In genomic region chr5:110925916-110926315, GRCh38 we compare ENCODE assay signal across 18 cellular contexts.
"Had no signal": no experiment of that assay in that cellular context is flagged by ENCODE, and none has a peak within 500 bp of the region (broad histone marks: within the 10 kb centered on the region; RNA-seq: fewer than 3 reads in every experiment).

No MANE protein-coding gene starts in this region.

- H3K27me3 ChIP-seq: left lung, tibial nerve, upper lobe of right lung, vagina had no signal

- H3K4me1 ChIP-seq: tibial nerve, upper lobe of right lung, vagina had no signal

- FAIRE-seq: endothelial cell of umbilical vein, frontal cortex, keratinocyte had no signal

- ATAC-seq: naive thymus-derived CD8-positive, alpha-beta T cell; stimulated activated effector memory CD8-positive, alpha-beta T cell treated with anti-CD3 and anti-CD28 coated beads, Interleukin-12 subunit alpha, Interleukin-12 subunit beta, amount 100 ng/mL, for 72 hours; upper lobe of right lung had no signal

- H3K9me3 ChIP-seq: left lung, tibial nerve, upper lobe of right lung, vagina had no signal

- DNase-seq: effector CD4-positive, alpha-beta T cell; endodermal cell; erythroblast; immature natural killer cell; left lung; naive thymus-derived CD8-positive, alpha-beta T cell; posterior cingulate gyrus; stimulated activated CD4-positive, alpha-beta T cell treated with anti-CD3 and anti-CD28 coated beads, Interleukin-4, amount 100 ng/mL, for 1 hour; stimulated activated CD8-positive, alpha-beta memory T cell treated with anti-CD3 and anti-CD28 coated beads, Interleukin-4, amount 100 ng/mL, for 48 hours; upper lobe of right lung had no signal

- H3K27ac ChIP-seq: coronary artery, left lung, tibial nerve, upper lobe of right lung, vagina had no signal

- H3K4me3 ChIP-seq: coronary artery, left lung, lung, tibial nerve, upper lobe of right lung, vagina had no signal

- H3K36me3 ChIP-seq: left lung, tibial nerve, upper lobe of right lung, vagina had no signal
